Comparison of ENCODE assay signal across 14 cellular contexts in the genomic region with DNA sequence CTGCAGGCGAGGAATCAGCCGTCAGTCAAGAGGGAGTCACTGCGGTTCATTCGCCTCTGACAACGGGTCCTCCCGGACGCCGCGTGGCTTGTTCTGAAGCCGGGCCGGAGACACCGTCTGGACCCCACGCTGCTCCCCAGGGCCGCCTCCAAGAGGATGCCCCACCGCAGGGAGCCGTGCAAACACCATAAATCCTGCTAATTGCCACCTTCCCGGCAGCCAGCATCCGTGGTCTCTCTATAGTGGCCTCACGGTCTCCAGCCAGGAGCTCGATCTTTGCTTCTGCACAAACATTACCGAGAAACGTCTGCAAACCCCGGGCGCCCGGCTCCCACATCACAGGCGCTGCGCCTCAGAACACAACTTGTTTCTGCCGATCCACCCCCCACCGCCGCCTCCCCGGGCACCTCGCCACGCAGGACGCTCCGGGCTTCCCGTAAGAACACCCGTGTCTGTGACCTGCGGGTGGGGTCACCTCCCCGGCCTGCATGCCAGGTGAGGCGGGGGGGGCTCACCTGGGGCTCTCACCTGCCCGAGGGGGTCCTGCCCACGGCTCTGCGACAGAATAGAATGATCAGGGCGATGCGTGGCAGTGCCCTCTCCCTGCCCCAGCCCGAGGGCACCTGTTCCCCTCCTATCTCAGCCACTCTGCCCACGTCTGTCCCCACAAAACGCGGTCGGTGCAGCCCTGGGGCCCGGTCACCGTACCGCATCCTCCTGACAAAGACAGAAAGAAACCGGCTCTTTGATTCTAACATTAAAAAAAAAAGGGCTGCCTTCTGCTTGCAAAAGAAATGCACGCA.
"Had no signal": no experiment of that assay in that cellular context is flagged by ENCODE, and none has a peak within 500 bp of the region (broad histone marks: within the 10 kb centered on the region; RNA-seq: fewer than 3 reads in every experiment).

No MANE protein-coding gene starts in this region.

- H3K9me3 Mint-ChIP-seq: activated naive CD8-positive, alpha-beta T cell treated with anti-CD3 and anti-CD28 coated beads, Interleukin-2, amount 10 ng/mL, durations not matched to agents 7 days and 5 days; natural killer cell had no signal

- H3K27ac ChIP-seq: breast epithelium, psoas muscle, upper lobe of left lung had no signal

- H3K36me3 Mint-ChIP-seq: activated naive CD8-positive, alpha-beta T cell treated with anti-CD3 and anti-CD28 coated beads, Interleukin-2, amount 10 ng/mL, durations not matched to agents 7 days and 5 days; natural killer cell had no signal

- H3K4me1 ChIP-seq: breast epithelium, psoas muscle had no signal

- H3K4me3 ChIP-seq: breast epithelium, psoas muscle, upper lobe of left lung had no signal

- ATAC-seq: activated CD8-positive, alpha-beta T cell treated with anti-CD3 and anti-CD28 coated beads, Interleukin-2, amount 10 ng/mL, durations not matched to agents 7 days and 5 days; natural killer cell; psoas muscle had no signal

- H3K27me3 ChIP-seq: upper lobe of left lung had no signal

- H3K27me3 Mint-ChIP-seq: activated naive CD8-positive, alpha-beta T cell treated with anti-CD3 and anti-CD28 coated beads, Interleukin-2, amount 10 ng/mL, durations not matched to agents 7 days and 5 days had no signal

- H3K27ac Mint-ChIP-seq: activated CD8-positive, alpha-beta T cell treated with anti-CD3 and anti-CD28 coated beads, Interleukin-2, amount 10 ng/mL, durations not matched to agents 7 days and 5 days; activated naive CD8-positive, alpha-beta T cell treated with anti-CD3 and anti-CD28 coated beads, Interleukin-2, amount 10 ng/mL, durations not matched to agents 7 days and 5 days; natural killer cell had no signal

- H3K36me3 ChIP-seq: breast epithelium, upper lobe of left lung had no signal

- H3K9me3 ChIP-seq: psoas muscle, upper lobe of left lung had no signal

- H3K4me3 Mint-ChIP-seq: activated CD8-positive, alpha-beta T cell treated with anti-CD3 and anti-CD28 coated beads, Interleukin-2, amount 10 ng/mL, durations not matched to agents 7 days and 5 days; activated naive CD8-positive, alpha-beta T cell treated with anti-CD3 and anti-CD28 coated beads, Interleukin-2, amount 10 ng/mL, durations not matched to agents 7 days and 5 days; natural killer cell had no signal

- DNase-seq: activated CD4-positive, alpha-beta T cell treated with anti-CD3 and anti-CD28 coated beads for 4 hours; activated CD8-positive, alpha-beta memory T cell treated with anti-CD3 and anti-CD28 coated beads, Interleukin-2, amount 50 U/mL, for 48 hours; activated CD8-positive, alpha-beta T cell treated with anti-CD3 and anti-CD28 coated beads, Interleukin-2, amount 10 ng/mL, durations not matched to agents 7 days and 5 days; activated naive CD8-positive, alpha-beta T cell treated with anti-CD3 and anti-CD28 coated beads, Interleukin-2, amount 10 ng/mL, durations not matched to agents 7 days and 5 days; anterior cingulate cortex; hippocampal formation; kidney glomerular epithelial cell; mammary epithelial cell; natural killer cell; stimulated activated CD4-positive, alpha-beta T cell treated with anti-CD3 and anti-CD28 coated beads, Interleukin-12 subunit alpha, Interleukin-12 subunit beta, amount 100 ng/mL, for 4 hours; stimulated activated naive CD4-positive, alpha-beta T cell treated with Interleukin-2 at 50 U/mL for 16 hours; upper lobe of left lung had no signal

- H3K4me1 Mint-ChIP-seq: activated naive CD8-positive, alpha-beta T cell treated with anti-CD3 and anti-CD28 coated beads, Interleukin-2, amount 10 ng/mL, durations not matched to agents 7 days and 5 days; natural killer cell had no signal
